ENCODE assay signal across 1 cellular context in the genomic region with DNA sequence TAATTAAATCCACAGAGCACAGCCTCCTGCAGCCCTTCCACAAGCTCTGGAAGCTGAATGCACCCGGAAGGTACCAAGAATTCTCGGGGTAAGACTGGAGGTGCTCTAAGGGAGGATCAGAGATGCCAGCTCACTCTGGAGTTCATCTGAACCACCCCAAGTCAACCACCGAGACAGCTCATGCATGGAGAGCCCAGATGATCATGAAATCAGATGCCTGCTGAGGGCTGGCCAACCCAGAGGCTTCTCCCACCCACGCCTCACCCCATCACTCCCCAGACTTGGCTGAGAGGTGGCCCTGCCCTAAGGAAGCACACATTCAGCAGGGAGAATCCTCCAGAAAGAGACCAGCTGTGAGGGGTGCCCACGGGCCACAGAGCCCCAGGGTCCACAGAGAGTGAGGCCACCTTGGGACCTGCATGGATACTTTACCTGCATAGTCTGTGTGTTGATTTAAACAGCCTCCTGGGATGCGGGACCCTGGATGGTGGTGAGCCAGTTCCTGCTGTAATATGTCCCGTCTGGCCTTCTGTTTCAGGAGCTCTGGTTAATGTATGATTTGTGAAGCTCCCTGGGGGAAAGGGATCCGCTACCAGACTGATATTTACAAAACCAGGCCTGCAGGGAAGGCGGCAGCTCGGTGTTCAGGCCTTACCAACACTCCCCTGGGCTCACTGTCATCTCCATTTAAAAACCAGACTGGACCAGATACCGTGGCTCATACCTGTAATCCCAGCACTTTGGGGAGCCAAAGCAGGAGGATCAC.
TF ChIP-seq lines count a peak whose summit lies in the region.

No MANE protein-coding gene starts in this region.

TF ChIP-seq in K562, 482 proteins besides CTCF, POLR2A, EP300 and RAD21 (continued from another document):
- no peak for TF ChIP-seq ZNF655 (CRISPR knock-in tag; IDR thresholded peaks at IDR 0.05)
- TF ChIP-seq EGR1 (conservative IDR thresholded peaks at IDR 0.05), result peak; percentile 36; the same call in 1 of the 2 replicates
